In genomic region chr9:78131969-78132687, GRCh38 we compare ENCODE assay signal across 10 cellular contexts.
A peak's percentile ranks its signal among the peaks of the same experiment; 100 is the strongest.
DNase-seq lines count a peak whose midpoint lies in the region; ATAC-seq lines count a peak whose summit lies in the region.
"Had no signal": no experiment of that assay in that cellular context is flagged by ENCODE, and none has a peak within 500 bp of the region (broad histone marks: within the 10 kb centered on the region; RNA-seq: fewer than 3 reads in every experiment).

No MANE protein-coding gene starts in this region.

- peaks cover 5% of the 10 kb centered on the region for H3K9me3 Mint-ChIP-seq in activated CD4-positive, alpha-beta T cell treated with anti-CD3 and anti-CD28 coated beads, Interleukin-2, amount 10 ng/mL, durations not matched to agents 24 days and 14 days
- H3K9me3 Mint-ChIP-seq in stimulated activated naive CD8-positive, alpha-beta T cell treated with anti-CD3 and anti-CD28 coated beads, Interleukin-15, amount 100 ng/mL, for 72 hours: peaks cover 2 to 9% of the 10 kb centered on the region in 2 donors

- no peak overlapping the region for H3K27ac Mint-ChIP-seq in activated CD4-positive, alpha-beta T cell treated with anti-CD3 and anti-CD28 coated beads, Interleukin-2, amount 10 ng/mL, durations not matched to agents 24 days and 14 days
- H3K27ac Mint-ChIP-seq in stimulated activated naive CD8-positive, alpha-beta T cell treated with anti-CD3 and anti-CD28 coated beads, Interleukin-15, amount 100 ng/mL, for 72 hours: peak overlapping the region; percentile 78 to 89

- peaks cover 20% of the 10 kb centered on the region for H3K4me1 Mint-ChIP-seq in activated CD4-positive, alpha-beta T cell treated with anti-CD3 and anti-CD28 coated beads, Interleukin-2, amount 10 ng/mL, durations not matched to agents 24 days and 14 days
- peaks cover 38% of the 10 kb centered on the region for H3K4me1 Mint-ChIP-seq in stimulated activated naive CD8-positive, alpha-beta T cell treated with anti-CD3 and anti-CD28 coated beads, Interleukin-15, amount 100 ng/mL, for 72 hours

- peak; percentile 73 for ATAC-seq in esophagus mucosa
- no peak for ATAC-seq in stimulated activated naive CD8-positive, alpha-beta T cell treated with anti-CD3 and anti-CD28 coated beads, Interleukin-15, amount 100 ng/mL, for 72 hours
- ATAC-seq in GM18909 (IDR thresholded peaks at IDR 0.05; ENCODE audit: poor library complexity, unreplicated experiment): no peak
- ATAC-seq: body of pancreas, left ventricle myocardium superior had no signal

- DNase-seq in activated CD4-positive, alpha-beta T cell treated with anti-CD3 and anti-CD28 coated beads, Interleukin-2, amount 10 ng/mL, durations not matched to agents 24 days and 14 days: peak; percentile 37
- no peak for DNase-seq in activated CD4-positive, alpha-beta T cell treated with anti-CD3 and anti-CD28 coated beads, Interleukin-2, amount 50 U/mL, for 1 hour
- DNase-seq in RPMI7951 (ENCODE audit: low read depth): peak; percentile 24
- no peak for DNase-seq in stimulated activated naive CD8-positive, alpha-beta T cell treated with anti-CD3 and anti-CD28 coated beads, Interleukin-15, amount 100 ng/mL, for 72 hours
- no peak for DNase-seq in NAMALWA (ENCODE audit: low spot score)
- DNase-seq in NCI-H345 (lab: John Stamatoyannopoulos, UW): no peak
- DNase-seq: body of pancreas, left ventricle myocardium superior had no signal

- H3K4me3 Mint-ChIP-seq in activated CD4-positive, alpha-beta T cell treated with anti-CD3 and anti-CD28 coated beads, Interleukin-2, amount 10 ng/mL, durations not matched to agents 24 days and 14 days: peak overlapping the region; percentile 47
- H3K4me3 Mint-ChIP-seq in stimulated activated naive CD8-positive, alpha-beta T cell treated with anti-CD3 and anti-CD28 coated beads, Interleukin-15, amount 100 ng/mL, for 72 hours: peak overlapping the region; percentile 70 to 78

- H3K27me3 Mint-ChIP-seq in activated CD4-positive, alpha-beta T cell treated with anti-CD3 and anti-CD28 coated beads, Interleukin-2, amount 10 ng/mL, durations not matched to agents 24 days and 14 days: peaks cover 19% of the 10 kb centered on the region
- no peaks in the 10 kb centered on the region for H3K27me3 Mint-ChIP-seq in stimulated activated naive CD8-positive, alpha-beta T cell treated with anti-CD3 and anti-CD28 coated beads, Interleukin-15, amount 100 ng/mL, for 72 hours

- H3K36me3 Mint-ChIP-seq in activated CD4-positive, alpha-beta T cell treated with anti-CD3 and anti-CD28 coated beads, Interleukin-2, amount 10 ng/mL, durations not matched to agents 24 days and 14 days (ENCODE audit: low read depth): peaks cover 3% of the 10 kb centered on the region

- intact Hi-C loops in activated CD4-positive, alpha-beta T cell treated with anti-CD3 and anti-CD28 coated beads, Interleukin-2, amount 10 ng/mL, durations not matched to agents 24 days and 14 days (cut with micrococcal nuclease): loop anchor here (10.0 kb wide), 1 partner anchor 103 kb away; the partner anchor contains the start of gene CEP78

Comparison
In these comparisons a context has a peak if more than half of its experiments do, and no peak if none do; other contexts are left out.
1. DNase-seq: peak in activated CD4-positive, alpha-beta T cell treated with anti-CD3 and anti-CD28 coated beads, Interleukin-2, amount 10 ng/mL, durations not matched to agents 24 days and 14 days (single experiment) and RPMI7951 (single experiment); none in activated CD4-positive, alpha-beta T cell treated with anti-CD3 and anti-CD28 coated beads, Interleukin-2, amount 50 U/mL, for 1 hour (single experiment), stimulated activated naive CD8-positive, alpha-beta T cell treated with anti-CD3 and anti-CD28 coated beads, Interleukin-15, amount 100 ng/mL, for 72 hours (0 of 2), NAMALWA (single experiment) and NCI-H345 (single experiment).